20 cellular contexts compared by ENCODE assay signal in genomic region chr2:8494151-8494550, GRCh38.
DNase-seq lines count a peak whose midpoint lies in the region; ATAC-seq and TF ChIP-seq lines count a peak whose summit lies in the region.
"Had no signal": no experiment of that assay in that cellular context is flagged by ENCODE, and none has a peak within 500 bp of the region (broad histone marks: within the 10 kb centered on the region; RNA-seq: fewer than 3 reads in every experiment).

No MANE protein-coding gene starts in this region.

- intact Hi-C loops in colonic mucosa (cut with DNase I): loop anchor here (10.0 kb wide), 1 partner anchor 191 kb away; the partner anchor contains the start of gene ID2
- intact Hi-C loops in mucosa of descending colon (cut with DNase I, micrococcal nuclease): no loop called here
- intact Hi-C loops in OCI-LY7 (cut with micrococcal nuclease; ENCODE audit: unreplicated experiment): no loop called here
- intact Hi-C loops in left lung (cut with DNase I): no loop called here

- H2BK5ac ChIP-seq in H9 (ENCODE audit: insufficient read length, low read length): no peak overlapping the region

- H4K5ac ChIP-seq in H9 (ENCODE audit: insufficient read length, low read depth, low read length): no peak overlapping the region

- no peak overlapping the region for H3T11ph ChIP-seq in H9 (ENCODE audit: low read length)

- H2AFZ ChIP-seq in H9 (ENCODE audit: low read length) (no peak overlapping the region), OCI-LY7 (ENCODE audit: low read length) (no peak overlapping the region)

- H2BK12ac ChIP-seq in H9 (ENCODE audit: insufficient read length, low read depth, low read length): no peak overlapping the region

- no peak overlapping the region for H3K23ac ChIP-seq in H9 (ENCODE audit: insufficient read length, low read depth, low read length)

- CTCF ChIA-PET in OCI-LY7 (lab: Charles Lee; ENCODE audit: unreplicated experiment): no interaction called here

- H3K9me3 ChIP-seq in H9 (ENCODE audit: control insufficient read depth, low read depth, low read length) (no peaks in the 10 kb centered on the region), colonic mucosa (no peaks in the 10 kb centered on the region), mucosa of descending colon (no peaks in the 10 kb centered on the region), OCI-LY7 (ENCODE audit: low read length) (no peaks in the 10 kb centered on the region), left lung (no peaks in the 10 kb centered on the region)
- H3K9me3 ChIP-seq: lower lobe of right lung had no signal

- H3K4me1 ChIP-seq in H9 (ENCODE audit: insufficient read depth, low read length): no peaks in the 10 kb centered on the region; the same call in 1 of the 2 replicates
- peaks cover 11% of the 10 kb centered on the region for H3K4me1 ChIP-seq in colonic mucosa
- H3K4me1 ChIP-seq in mucosa of descending colon (ENCODE audit: low read depth): peaks cover 49% of the 10 kb centered on the region
- peaks cover 46% of the 10 kb centered on the region for H3K4me1 ChIP-seq in OCI-LY7 (ENCODE audit: insufficient read depth, low read length, poor library complexity, severe bottlenecking)
- H3K4me1 ChIP-seq in left lung: peaks cover 2 to 49% of the 10 kb centered on the region in 2 donors

- H3K18ac ChIP-seq in H9 (ENCODE audit: insufficient read length, low read depth, low read length): no peak overlapping the region

- peak overlapping the region in 2 of 3 experiments; percentile 11 to 19; a peak in 1 of 7 replicates for H3K27ac Mint-ChIP-seq in H9
- H3K27ac Mint-ChIP-seq in stimulated activated memory B cell treated with anti-CD40 and anti-IgM and Interleukin-4, amounts not matched to agents 10 μg/mL and 1 μg/mL and 100 μg/mL, for 72 hours: no peak overlapping the region
- H3K27ac Mint-ChIP-seq: activated B cell treated with CpG ODN at 0.5 μM for 24 hours; activated CD4-positive, alpha-beta memory T cell treated with anti-CD3 and anti-CD28 coated beads, Interleukin-2, amount 10 ng/mL, durations not matched to agents 7 days and 5 days; activated naive CD4-positive, alpha-beta T cell treated with anti-CD3 and anti-CD28 coated beads for 36 hours had no signal

- H3K4me3 Mint-ChIP-seq in H9: no peak overlapping the region
- no peak overlapping the region for H3K4me3 Mint-ChIP-seq in stimulated activated memory B cell treated with anti-CD40 and anti-IgM and Interleukin-4, amounts not matched to agents 10 μg/mL and 1 μg/mL and 100 μg/mL, for 72 hours
- H3K4me3 Mint-ChIP-seq: activated B cell treated with CpG ODN at 0.5 μM for 24 hours; activated CD4-positive, alpha-beta memory T cell treated with anti-CD3 and anti-CD28 coated beads, Interleukin-2, amount 10 ng/mL, durations not matched to agents 7 days and 5 days; activated naive CD4-positive, alpha-beta T cell treated with anti-CD3 and anti-CD28 coated beads for 36 hours; activated T-cell treated with anti-CD3 and anti-CD28 coated beads, Interleukin-2, amount 50 U/mL, for 4 hours had no signal

- H3K36me3 ChIP-seq in colonic mucosa: no peaks in the 10 kb centered on the region
- H3K36me3 ChIP-seq in mucosa of descending colon (ENCODE audit: low read depth): no peaks in the 10 kb centered on the region
- H3K36me3 ChIP-seq in OCI-LY7 (ENCODE audit: insufficient read depth, low read length): no peaks in the 10 kb centered on the region
- no peaks in the 10 kb centered on the region for H3K36me3 ChIP-seq in left lung
- H3K36me3 ChIP-seq: lower lobe of right lung had no signal

- no peaks in the 10 kb centered on the region for H3K9me3 Mint-ChIP-seq in H9
- H3K9me3 Mint-ChIP-seq in stimulated activated memory B cell treated with anti-CD40 and anti-IgM and Interleukin-4, amounts not matched to agents 10 μg/mL and 1 μg/mL and 100 μg/mL, for 72 hours: no peaks in the 10 kb centered on the region
- H3K9me3 Mint-ChIP-seq: activated B cell treated with CpG ODN at 0.5 μM for 24 hours; activated CD4-positive, alpha-beta memory T cell treated with anti-CD3 and anti-CD28 coated beads, Interleukin-2, amount 10 ng/mL, durations not matched to agents 7 days and 5 days; activated naive CD4-positive, alpha-beta T cell treated with anti-CD3 and anti-CD28 coated beads for 36 hours; activated T-cell treated with anti-CD3 and anti-CD28 coated beads, Interleukin-2, amount 50 U/mL, for 4 hours had no signal

- H3K9ac ChIP-seq in H9 (ENCODE audit: extremely low read depth, insufficient read length, low read length) (no peak overlapping the region), colonic mucosa (ENCODE audit: low read depth in 2 of 2, low read length in 2 of 2) (peak overlapping the region in 1 of 2 donors; percentile 55)

- H3K36me3 Mint-ChIP-seq in H9 (ENCODE audit: insufficient read depth in 1 of 3, low read depth in 3 of 3): no peaks in the 10 kb centered on the region
- H3K36me3 Mint-ChIP-seq in stimulated activated memory B cell treated with anti-CD40 and anti-IgM and Interleukin-4, amounts not matched to agents 10 μg/mL and 1 μg/mL and 100 μg/mL, for 72 hours: no peaks in the 10 kb centered on the region

- H3K27me3 ChIP-seq in H9 (ENCODE audit: insufficient read depth, low read length) (no peaks in the 10 kb centered on the region), colonic mucosa (no peaks in the 10 kb centered on the region), left lung (no peaks in the 10 kb centered on the region)

- H4K8ac ChIP-seq in H9 (replicated peaks; ENCODE audit: insufficient read length, low read depth, low read length): no peak overlapping the region

- H2BK20ac ChIP-seq in H9 (ENCODE audit: low read depth, low read length, poor library complexity, severe bottlenecking): no peak overlapping the region

- DNase-seq in H9: no peak
- DNase-seq in colonic mucosa: no peak
- DNase-seq in mucosa of descending colon: peak in 1 of 3 donors; percentile 52
- no peak for DNase-seq in OCI-LY7 (ENCODE audit: low spot score)
- DNase-seq in left lung: no peak
- DNase-seq: activated B cell treated with CpG ODN at 0.5 μM for 24 hours; activated CD4-positive, alpha-beta memory T cell treated with anti-CD3 and anti-CD28 coated beads, Interleukin-2, amount 10 ng/mL, durations not matched to agents 7 days and 5 days; activated naive CD4-positive, alpha-beta T cell treated with anti-CD3 and anti-CD28 coated beads for 36 hours; activated T-cell treated with anti-CD3 and anti-CD28 coated beads, Interleukin-2, amount 50 U/mL, for 4 hours; anterior cingulate cortex; erythroblast; GF-D8; HCEC 1CT; lower lobe of right lung; NCI-H1417 treated with DMSO at 0.1 percent for 48 hours; NCI-H524 treated with DMSO at 0.1 percent for 48 hours; T-helper 9 cell had no signal

- no peak overlapping the region for H4K91ac ChIP-seq in H9 (ENCODE audit: insufficient read length, low read depth, low read length)

- H3K14ac ChIP-seq in H9 (ENCODE audit: insufficient read depth, low read length): no peak overlapping the region

- no peak overlapping the region for H3K27ac ChIP-seq in H9 (ENCODE audit: insufficient read length, low read depth, low read length)
- H3K27ac ChIP-seq in colonic mucosa: peak overlapping the region; percentile 73
- no peak overlapping the region for H3K27ac ChIP-seq in OCI-LY7 (ENCODE audit: low read depth, low read length, poor library complexity, severe bottlenecking)
- H3K27ac ChIP-seq in left lung: no peak overlapping the region
- H3K27ac ChIP-seq: lower lobe of right lung, RWPE1 had no signal

- no peaks in the 10 kb centered on the region for H3K23me2 ChIP-seq in H9 (ENCODE audit: insufficient read length, low read depth, low read length, poor library complexity, severe bottlenecking)

- H3K4me3 ChIP-seq in colonic mucosa (no peak overlapping the region), mucosa of descending colon (no peak overlapping the region), OCI-LY7 (ENCODE audit: low read depth, low read length, poor library complexity, severe bottlenecking) (no peak overlapping the region), left lung (no peak overlapping the region)
- H3K4me3 ChIP-seq: lower lobe of right lung had no signal

- BruUV-seq in OCI-LY7 (replicated peaks; lab: Mats Ljungman, UMichigan): no TSS peak

- H3K4me2 ChIP-seq in H9 (ENCODE audit: insufficient read depth, insufficient read length, low read length) (no peak overlapping the region), OCI-LY7 (ENCODE audit: low read length) (no peak overlapping the region)

- H3K4ac ChIP-seq in H9 (ENCODE audit: low read depth, low read length): no peak overlapping the region

- no CpG with 5 or more reads among the region's 9 CpGs for WGBS in H9 (ENCODE audit: extremely low coverage, insufficient read length, low lambda C conversion rate)

- H3K4me1 Mint-ChIP-seq in H9: peaks cover 14% of the 10 kb centered on the region in 2 experiments
- peaks cover 8% of the 10 kb centered on the region for H3K4me1 Mint-ChIP-seq in stimulated activated memory B cell treated with anti-CD40 and anti-IgM and Interleukin-4, amounts not matched to agents 10 μg/mL and 1 μg/mL and 100 μg/mL, for 72 hours
- H3K4me1 Mint-ChIP-seq: activated B cell treated with CpG ODN at 0.5 μM for 24 hours had no signal

- H2BK120ac ChIP-seq in H9 (ENCODE audit: low read depth, low read length, poor library complexity, severe bottlenecking): no peak overlapping the region

- H2AK5ac ChIP-seq in H9 (ENCODE audit: insufficient read length, low read length): no peak overlapping the region

- peak; percentile 12 for ATAC-seq in mucosa of descending colon
- peak; percentile 35 for ATAC-seq in stimulated activated memory B cell treated with anti-CD40 and anti-IgM and Interleukin-4, amounts not matched to agents 10 μg/mL and 1 μg/mL and 100 μg/mL, for 72 hours
- ATAC-seq in left lung: no peak
- ATAC-seq in HG03342 (IDR thresholded peaks at IDR 0.05; ENCODE audit: unreplicated experiment): no peak
- ATAC-seq: activated T-cell treated with anti-CD3 and anti-CD28 coated beads, Interleukin-2, amount 50 U/mL, for 4 hours; lower lobe of right lung had no signal

- H3K9me2 ChIP-seq in OCI-LY7 (ENCODE audit: insufficient read depth, low read length): no peaks in the 10 kb centered on the region

- H2BK15ac ChIP-seq in H9 (ENCODE audit: low read depth, low read length): no peak overlapping the region

- H3K79me2 ChIP-seq in H9 (ENCODE audit: insufficient read depth, low read length): no peaks in the 10 kb centered on the region
- H3K79me2 ChIP-seq in OCI-LY7 (ENCODE audit: insufficient read depth, low read depth, low read length): no peaks in the 10 kb centered on the region

- no peaks in the 10 kb centered on the region; the same call in none of the 2 replicates for H3K27me3 Mint-ChIP-seq in H9 (ENCODE audit: low read depth)
- peaks cover 61% of the 10 kb centered on the region for H3K27me3 Mint-ChIP-seq in stimulated activated memory B cell treated with anti-CD40 and anti-IgM and Interleukin-4, amounts not matched to agents 10 μg/mL and 1 μg/mL and 100 μg/mL, for 72 hours

- H3K56ac ChIP-seq in H9 (ENCODE audit: insufficient read length, low read depth, low read length): no peak overlapping the region

- H4K20me1 ChIP-seq in H9 (ENCODE audit: control insufficient read depth, insufficient read depth, insufficient read length): no peaks in the 10 kb centered on the region
- no peaks in the 10 kb centered on the region for H4K20me1 ChIP-seq in OCI-LY7 (ENCODE audit: insufficient read depth, low read length)

- POLR2A ChIA-PET in OCI-LY7 (lab: Charles Lee): interaction anchor here (0.8 to 4.7 kb wide), 6 partner anchors 12 to 49 kb away, joined by 3 to 28 read pairs (median 5); no protein-coding TSS in a partner anchor

- H3K79me1 ChIP-seq in H9 (ENCODE audit: insufficient read depth, low read depth, low read length, poor library complexity, severe bottlenecking): no peaks in the 10 kb centered on the region

- TF ChIP-seq CTCF in H9 (conservative IDR thresholded peaks at IDR 0.05): no peak
- TF ChIP-seq CTCF in colonic mucosa (IDR thresholded peaks at IDR 0.05): no peak
- no peak for TF ChIP-seq CTCF in mucosa of descending colon (IDR thresholded peaks at IDR 0.05)
- no peak for TF ChIP-seq CTCF in OCI-LY7 (conservative IDR thresholded peaks at IDR 0.05; ENCODE audit: low read length)
- no peak for TF ChIP-seq CTCF in left lung (IDR thresholded peaks at IDR 0.05)

Comparison
In these comparisons a context has a peak if more than half of its experiments do, and no peak if none do; other contexts are left out.
1. ATAC-seq: peak in mucosa of descending colon (single experiment) and stimulated activated memory B cell treated with anti-CD40 and anti-IgM and Interleukin-4, amounts not matched to agents 10 μg/mL and 1 μg/mL and 100 μg/mL, for 72 hours (single experiment); none in left lung (single experiment) and HG03342 (single experiment).